ENCODE assay signal across 12 cellular contexts in genomic region chr5:173920024-173920753, GRCh38. TPM values are rescaled to one million over a fixed set of nuclear protein-coding genes. Genes with fewer than 3 reads are reported as not detected.
A peak's percentile ranks its signal among the peaks of the same experiment; 100 is the strongest.
DNase-seq lines count a peak whose midpoint lies in the region; ATAC-seq, FAIRE-seq and TF ChIP-seq lines count a peak whose summit lies in the region.
"Had no signal": no experiment of that assay in that cellular context is flagged by ENCODE, and none has a peak within 500 bp of the region (broad histone marks: within the 10 kb centered on the region; RNA-seq: fewer than 3 reads in every experiment).

No MANE protein-coding gene starts in this region.

- H2AFZ ChIP-seq in endothelial cell of umbilical vein (ENCODE audit: low read depth, low read length) = no peak overlapping the region

- peaks cover 39% of the 10 kb centered on the region for H3K4me1 Mint-ChIP-seq in CD4-positive, alpha-beta T cell (ENCODE audit: low read depth)
- H3K4me1 Mint-ChIP-seq in osteocyte (ENCODE audit: unreplicated experiment) = peaks cover 35% of the 10 kb centered on the region

- H3K36me3 Mint-ChIP-seq in CD4-positive, alpha-beta T cell (ENCODE audit: low read depth) = peaks cover 7% of the 10 kb centered on the region
- H3K36me3 Mint-ChIP-seq in osteocyte (ENCODE audit: unreplicated experiment) = peaks cover 25% of the 10 kb centered on the region

- H3K9me3 Mint-ChIP-seq in CD4-positive, alpha-beta T cell = no peaks in the 10 kb centered on the region
- H3K9me3 Mint-ChIP-seq in osteocyte (ENCODE audit: unreplicated experiment) = no peaks in the 10 kb centered on the region

- peak overlapping the region; percentile 80 for H3K9ac ChIP-seq in endothelial cell of umbilical vein (replicated peaks; ENCODE audit: extremely low read depth, insufficient read depth, low read length)

- no TSS peak for BruUV-seq in endothelial cell of umbilical vein (replicated peaks; lab: Mats Ljungman, UMichigan)

- no peaks in the 10 kb centered on the region for H3K27me3 ChIP-seq in CD4-positive, alpha-beta T cell (ENCODE audit: control insufficient read depth, insufficient read depth, low read length)
- H3K27me3 ChIP-seq in endothelial cell of umbilical vein (ENCODE audit: control insufficient read depth in 2 of 2, insufficient read depth in 2 of 2, low read length in 2 of 2) (no peaks in the 10 kb centered on the region), neutrophil (no peaks in the 10 kb centered on the region)

- H3K4me3 ChIP-seq in endothelial cell of umbilical vein (replicated peaks in 1 of 3; ENCODE audit: insufficient read depth in 1 of 3, low read depth in 1 of 3, low read length in 3 of 3) = no peak overlapping the region
- H3K4me3 ChIP-seq in neutrophil (ENCODE audit: low read depth in 1 of 2, low read length in 1 of 2) = peak overlapping the region in 1 of 2 experiments; percentile 9

- H3K4me2 ChIP-seq in endothelial cell of umbilical vein (ENCODE audit: insufficient read depth, low read length) = peak overlapping the region; percentile 96

- H3K9me3 ChIP-seq in CD4-positive, alpha-beta T cell (ENCODE audit: control insufficient read depth, low read length) = no peaks in the 10 kb centered on the region
- H3K9me3 ChIP-seq in endothelial cell of umbilical vein (replicated peaks; ENCODE audit: control insufficient read depth, insufficient read depth, low read length) (no peaks in the 10 kb centered on the region), neutrophil (no peaks in the 10 kb centered on the region)

- H3K27ac Mint-ChIP-seq in CD4-positive, alpha-beta T cell = no peak overlapping the region
- no peak overlapping the region for H3K27ac Mint-ChIP-seq in osteocyte (ENCODE audit: unreplicated experiment)

- POLR2A ChIA-PET in CD4-positive, alpha-beta T cell (lab: Charles Lee) = interaction anchor here (0.6 to 4.0 kb wide), 2 partner anchors 33 to 401 kb away, joined by 3 to 107 read pairs; partner anchors contain the start of gene CPEB4
- POLR2A ChIA-PET in endothelial cell of umbilical vein (lab: Charles Lee) = no interaction called here

- no peak for ATAC-seq in CD4-positive, alpha-beta T cell (ENCODE audit: poor library complexity)

- no peaks in the 10 kb centered on the region for H3K27me3 Mint-ChIP-seq in CD4-positive, alpha-beta T cell
- no peaks in the 10 kb centered on the region for H3K27me3 Mint-ChIP-seq in osteocyte (ENCODE audit: unreplicated experiment)

- H3K79me2 ChIP-seq in endothelial cell of umbilical vein (ENCODE audit: control insufficient read depth, insufficient read depth, low read length) = peaks cover 27% of the 10 kb centered on the region

- dilution Hi-C loops in endothelial cell of umbilical vein (cut with MboI; ENCODE audit: extremely low pct_ligation_motif_present, low sequenced_read_pairs) = no loop called here

- H3K9me1 ChIP-seq in endothelial cell of umbilical vein (replicated peaks; ENCODE audit: control insufficient read depth, extremely low read depth, insufficient read depth, low read length) = no peaks in the 10 kb centered on the region

- TF ChIP-seq CTCF in CD4-positive, alpha-beta T cell (IDR thresholded peaks at IDR 0.05) = no peak
- TF ChIP-seq CTCF in endothelial cell of umbilical vein (IDR thresholded peaks at IDR 0.05; ENCODE audit: extremely low read depth in 1 of 2, insufficient read depth in 1 of 2, low read depth in 1 of 2, low read length in 2 of 2) (no peak), neutrophil (IDR thresholded peaks at IDR 0.05) (peak; percentile 64), GM20000 (IDR thresholded peaks at IDR 0.05; ENCODE audit: extremely low read depth, missing control alignments) (no peak), osteocyte (IDR thresholded peaks at IDR 0.05) (no peak)

- peaks cover 32% of the 10 kb centered on the region for H3K4me1 ChIP-seq in endothelial cell of umbilical vein (ENCODE audit: control insufficient read depth, extremely low read depth, insufficient read depth, low read length)
- peaks cover 79 to 91% of the 10 kb centered on the region in 2 experiments for H3K4me1 ChIP-seq in neutrophil (ENCODE audit: control insufficient read depth in 1 of 2, insufficient read depth in 1 of 2, low read depth in 1 of 2, low read length in 1 of 2)

- peak; percentile 37 for FAIRE-seq in endothelial cell of umbilical vein (lab: Jason Lieb, UNC)
- FAIRE-seq: TTC549 had no signal

- peak overlapping the region; percentile 78 for H3K27ac ChIP-seq in CD4-positive, alpha-beta T cell (ENCODE audit: low read depth, low read length)
- H3K27ac ChIP-seq in endothelial cell of umbilical vein (ENCODE audit: insufficient read depth, low read depth, low read length) (peak overlapping the region; percentile 99), neutrophil (peak overlapping the region; percentile 84)

- CTCF ChIA-PET in CD4-positive, alpha-beta T cell (lab: Charles Lee) = interaction anchor here (0.6 kb wide), 1 partner anchor 11 kb away, joined by 3 read pairs; no protein-coding TSS in a partner anchor
- CTCF ChIA-PET in endothelial cell of umbilical vein (lab: Charles Lee) = no interaction called here

- no peak for TF ChIP-seq POLR2A in endothelial cell of umbilical vein (IDR thresholded peaks at IDR 0.05; ENCODE audit: low read depth, low read length)

- no peak overlapping the region for H3K4me3 Mint-ChIP-seq in CD4-positive, alpha-beta T cell
- no peak overlapping the region for H3K4me3 Mint-ChIP-seq in osteocyte (ENCODE audit: unreplicated experiment)

- intact Hi-C loops in CD4-positive, alpha-beta T cell (cut with DNase I, micrococcal nuclease) = no loop called here
- intact Hi-C loops in endothelial cell of umbilical vein (cut with micrococcal nuclease) = no loop called here

- no peaks in the 10 kb centered on the region for H4K20me1 ChIP-seq in endothelial cell of umbilical vein (replicated peaks; ENCODE audit: control insufficient read depth, extremely low read depth, insufficient read depth, low read length)

- DNase-seq in CD4-positive, alpha-beta T cell = no peak
- DNase-seq in NCI-H82 (lab: John Stamatoyannopoulos, UW) (peak; percentile 91), endothelial cell of umbilical vein (ENCODE audit: low read depth, low spot score) (peak; percentile 70), mesenteric fat pad (ENCODE audit: low spot score) (no peak), NCI-H1092 treated with DMSO at 0.1 percent for 48 hours (lab: John Stamatoyannopoulos, UW) (no peak), GM20000 (ENCODE audit: low spot score) (no peak), osteocyte (ENCODE audit: extremely low spot score, unreplicated experiment) (no peak)
- DNase-seq: activated effector memory CD4-positive, alpha-beta T cell treated with Interleukin-2 at 50 U/mL for 16 hours; NCI-H187 treated with DMSO at 0.1 percent for 48 hours; occipital lobe had no signal

- H3K36me3 ChIP-seq in endothelial cell of umbilical vein (ENCODE audit: control insufficient read depth in 2 of 2, extremely low read depth in 1 of 2, insufficient read depth in 2 of 2, low read length in 2 of 2) (no peaks in the 10 kb centered on the region), neutrophil (peaks cover 8% of the 10 kb centered on the region)

TF ChIP-seq in endothelial cell of umbilical vein, 7 proteins besides CTCF, POLR2A, EP300 and RAD21:
- TF ChIP-seq MAX (IDR thresholded peaks at IDR 0.05; ENCODE audit: insufficient read depth, insufficient read length) = no peak
- no peak for TF ChIP-seq POLR2AphosphoS5 (IDR thresholded peaks at IDR 0.05; ENCODE audit: insufficient read depth, low read depth, low read length)
- TF ChIP-seq EZH2 (IDR thresholded peaks at IDR 0.05; ENCODE audit: borderline replicate concordance, low read depth, low read length, severe bottlenecking) = no peak
- TF ChIP-seq FOS (IDR thresholded peaks at IDR 0.05; ENCODE audit: borderline replicate concordance, insufficient read depth, low read length) = no peak
- TF ChIP-seq JUN (IDR thresholded peaks at IDR 0.05; ENCODE audit: borderline replicate concordance, insufficient read depth, insufficient read length, low read depth) = no peak
- no peak for TF ChIP-seq GATA2 (IDR thresholded peaks at IDR 0.05; ENCODE audit: insufficient read depth, insufficient read length, low read depth, low read length)
- TF ChIP-seq MYC (IDR thresholded peaks at IDR 0.05; ENCODE audit: low read depth, low read length) = no peak

RNA-seq across cellular contexts. Expression of gene CPEB4, which starts 32.0 kb away (rescaled TPM):
- 10 to 100 TPM; 18.3 to 19.2 TPM for total RNA-seq in CD4-positive, alpha-beta T cell
- 16.4 and 18.1 TPM in 2 replicates for total RNA-seq in endothelial cell of umbilical vein
- 9.3 and 11.3 TPM in 2 replicates for polyA plus RNA-seq in endothelial cell of umbilical vein
- 8.6 and 9.1 TPM in 2 replicates for polyA plus RNA-seq in endothelial cell of umbilical vein (2011; cell fraction: cytosol; rRNA removed)
- 29.6 and 34.4 TPM in 2 replicates for polyA plus RNA-seq in endothelial cell of umbilical vein (2011; cell fraction: nucleus; rRNA removed)
- 9.3 and 12.7 TPM in 2 replicates for polyA plus RNA-seq in endothelial cell of umbilical vein (2012)
- 60.1 and 64.9 TPM in 2 replicates for polyA minus RNA-seq in endothelial cell of umbilical vein
- polyA minus RNA-seq in endothelial cell of umbilical vein (2011; cell fraction: cytosol; rRNA and poly(A)+ RNA removed) = 55.8 TPM
- 87.8 and 98.1 TPM in 2 replicates for polyA minus RNA-seq in endothelial cell of umbilical vein (2011; cell fraction: nucleus; rRNA and poly(A)+ RNA removed)
- 60.2 TPM for total RNA-seq in mesenteric fat pad
- total RNA-seq in osteocyte = 37.6 and 38.6 TPM in 2 replicates

Comparison
In these comparisons a context has a peak if more than half of its experiments do, and no peak if none do; other contexts are left out.
1. DNase-seq: peak in NCI-H82 (single experiment) and endothelial cell of umbilical vein (single experiment); none in CD4-positive, alpha-beta T cell (0 of 10), mesenteric fat pad (single experiment), NCI-H1092 treated with DMSO at 0.1 percent for 48 hours (single experiment), GM20000 (single experiment) and osteocyte (single experiment).
2. Peak in every context shown above with its lines, with median percentiles within 50 percentile points of each other: H3K27ac ChIP-seq.